In genomic region chr20:15515706-15516105, GRCh38 we compare ENCODE assay signal across 14 cellular contexts.
"Had no signal": no experiment of that assay in that cellular context is flagged by ENCODE, and none has a peak within 500 bp of the region (broad histone marks: within the 10 kb centered on the region; RNA-seq: fewer than 3 reads in every experiment).

No MANE protein-coding gene starts in this region.

- H3K36me3 ChIP-seq: lower lobe of right lung, neutrophil, right atrium auricular region, tibial artery, vagina had no signal

- ATAC-seq: activated T-helper 17 cell treated with anti-CD3 and anti-CD28 coated beads, Interleukin-2, amount 50 U/mL, for 72 hours; left cardiac atrium; lower lobe of right lung had no signal

- H3K27ac ChIP-seq: lower lobe of right lung, neutrophil, right atrium auricular region, skin epidermis, tibial artery, vagina had no signal

- H3K4me3 ChIP-seq: lower lobe of right lung, right atrium auricular region, skin epidermis, tibial artery, vagina had no signal

- H3K27me3 ChIP-seq: neutrophil, right atrium auricular region, tibial artery, vagina had no signal

- H3K9me3 ChIP-seq: lower lobe of right lung, neutrophil, right atrium auricular region, tibial artery, vagina had no signal

- DNase-seq: activated CD4-positive, alpha-beta T cell treated with anti-CD3 and anti-CD28 coated beads for 4 hours; activated naive CD4-positive, alpha-beta T cell treated with anti-CD3 and anti-CD28 coated beads for 36 hours; activated T-cell treated with anti-CD3 and anti-CD28 coated beads for 4 hours; erythroblast; immature natural killer cell; left cardiac atrium; lower lobe of right lung; naive B cell; tibial artery had no signal
